1 cellular context compared by ENCODE assay signal in genomic region chr11:67277231-67277961, GRCh38.
TF ChIP-seq lines count a peak whose summit lies in the region.

No MANE protein-coding gene starts in this region.

TF ChIP-seq in HEK293, 187 proteins besides CTCF, POLR2A, EP300 and RAD21 (continued from another document):
- no peak for TF ChIP-seq ZNF501 (tag by site-specific recombination; IDR thresholded peaks at IDR 0.05)
- no peak for TF ChIP-seq ZNF701 (tag by site-specific recombination; IDR thresholded peaks at IDR 0.05)
- no peak for TF ChIP-seq ZNF221 (tag by site-specific recombination; IDR thresholded peaks at IDR 0.05; ENCODE audit: borderline replicate concordance)
- no peak for TF ChIP-seq ZNF157 (tag by site-specific recombination; IDR thresholded peaks at IDR 0.05)
- no peak for TF ChIP-seq RBAK (tag by site-specific recombination; IDR thresholded peaks at IDR 0.05)
- no peak for TF ChIP-seq ZNF777 (tag by site-specific recombination; IDR thresholded peaks at IDR 0.05; ENCODE audit: borderline replicate concordance)
- no peak for TF ChIP-seq ZNF335 (tag by site-specific recombination; conservative IDR thresholded peaks at IDR 0.05)
TF ChIP-seq in HEK293: peak in this region for 11.
